8 cellular contexts compared by ENCODE assay signal in the genomic region with DNA sequence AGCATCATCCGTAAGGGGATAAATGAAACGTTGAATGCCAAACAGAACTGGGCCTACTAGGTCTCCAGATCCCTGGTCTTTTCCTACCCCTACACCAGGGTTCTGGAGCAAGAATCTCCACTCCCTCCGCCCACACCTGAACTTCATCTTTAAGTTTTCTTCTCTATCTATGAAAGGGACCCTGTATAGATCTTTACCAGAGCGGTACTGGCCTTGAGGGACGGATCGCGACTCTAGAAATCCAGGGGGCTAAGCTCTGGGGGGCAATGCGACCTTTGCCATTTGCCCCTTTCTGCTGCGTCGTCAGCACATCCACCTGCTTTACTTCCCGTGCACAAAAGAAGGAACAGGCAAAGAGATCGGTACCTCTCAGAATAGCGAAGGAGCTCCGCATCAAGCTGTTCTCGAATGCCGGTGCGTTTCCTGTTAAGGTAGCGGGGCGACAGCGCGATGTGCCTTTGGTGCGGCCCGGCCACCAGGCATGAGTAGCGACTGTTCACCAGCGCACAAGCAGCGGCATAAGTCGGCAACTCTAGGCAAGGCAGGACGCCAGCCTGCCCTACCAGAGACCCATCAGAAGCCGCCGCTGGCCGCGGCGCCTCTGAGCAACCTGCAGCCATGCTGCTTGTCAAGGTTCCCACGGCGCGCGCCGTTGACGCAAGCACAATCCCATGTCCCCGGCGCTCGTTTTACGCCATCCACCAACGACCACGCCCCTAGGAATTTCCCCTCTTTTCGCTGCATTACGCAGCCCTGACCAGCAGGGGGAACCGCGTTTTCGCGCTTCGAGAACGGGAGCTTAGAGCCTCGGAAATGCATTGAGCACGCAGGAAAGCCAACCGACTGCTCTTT. TPM values are rescaled to one million over a fixed set of nuclear protein-coding genes. Genes with fewer than 3 reads are reported as not detected.
DNase-seq lines count a peak whose midpoint lies in the region; ATAC-seq and TF ChIP-seq lines count a peak whose summit lies in the region.

A gene with protein sequence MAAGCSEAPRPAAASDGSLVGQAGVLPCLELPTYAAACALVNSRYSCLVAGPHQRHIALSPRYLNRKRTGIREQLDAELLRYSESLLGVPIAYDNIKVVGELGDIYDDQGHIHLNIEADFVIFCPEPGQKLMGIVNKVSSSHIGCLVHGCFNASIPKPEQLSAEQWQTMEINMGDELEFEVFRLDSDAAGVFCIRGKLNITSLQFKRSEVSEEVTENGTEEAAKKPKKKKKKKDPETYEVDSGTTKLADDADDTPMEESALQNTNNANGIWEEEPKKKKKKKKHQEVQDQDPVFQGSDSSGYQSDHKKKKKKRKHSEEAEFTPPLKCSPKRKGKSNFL (minus strand): TSS at position 641 of the 852 bp plus-strand sequence. CDS start 21 bp downstream, at position 620.

- H3K27ac Mint-ChIP-seq in activated naive CD4-positive, alpha-beta T cell treated with anti-CD3 and anti-CD28 coated beads, Interleukin-2, amount 50 U/mL, for 24 hours = peak within 1 kb of the TSS; percentile 96

- no peaks in the 10 kb centered on the region for H3K27me3 ChIP-seq in testis

- intact Hi-C loops in testis (cut with DNase I; ENCODE audit: low total_unique reads) = no loop called here

- H3K9me3 Mint-ChIP-seq in activated naive CD4-positive, alpha-beta T cell treated with anti-CD3 and anti-CD28 coated beads, Interleukin-2, amount 50 U/mL, for 24 hours = no peaks in the 10 kb centered on the region

- WGBS in testis, 2 donors = 0% methylated on average over 40 to 56 of the region's 56 CpGs

- peak; percentile 80 for TF ChIP-seq CTCF in GM12801 (IDR thresholded peaks at IDR 0.05; ENCODE audit: extremely low read depth, insufficient read length)
- peak in 2 of 3 donors; percentile 60 to 61 for TF ChIP-seq CTCF in omental fat pad (IDR thresholded peaks at IDR 0.05)
- TF ChIP-seq CTCF in testis (IDR thresholded peaks at IDR 0.05) = peak; percentile 88 to 98 (median 94)

- H3K4me3 Mint-ChIP-seq in activated naive CD4-positive, alpha-beta T cell treated with anti-CD3 and anti-CD28 coated beads, Interleukin-2, amount 50 U/mL, for 24 hours = peak within 1 kb of the TSS; percentile 99

- peaks cover 3% of the 10 kb centered on the region for H3K36me3 Mint-ChIP-seq in activated naive CD4-positive, alpha-beta T cell treated with anti-CD3 and anti-CD28 coated beads, Interleukin-2, amount 50 U/mL, for 24 hours

- no peaks in the 10 kb centered on the region for H3K36me3 ChIP-seq in testis (ENCODE audit: low read depth, missing control alignments)

- H3K27me3 Mint-ChIP-seq in activated naive CD4-positive, alpha-beta T cell treated with anti-CD3 and anti-CD28 coated beads, Interleukin-2, amount 50 U/mL, for 24 hours = no peaks in the 10 kb centered on the region

- peaks cover 56% of the 10 kb centered on the region for H3K4me1 Mint-ChIP-seq in activated naive CD4-positive, alpha-beta T cell treated with anti-CD3 and anti-CD28 coated beads, Interleukin-2, amount 50 U/mL, for 24 hours

- TF ChIP-seq POLR2A in testis (IDR thresholded peaks at IDR 0.05) = peak; percentile 44

- H3K4me3 ChIP-seq in testis = peak within 1 kb of the TSS; percentile 82 to 97

- peak; percentile 96 for DNase-seq in NCI-H1092 (lab: John Stamatoyannopoulos, UW)
- DNase-seq in glomerular visceral epithelial cell (ENCODE audit: extremely low spot score) = peak; percentile 94
- DNase-seq in omental fat pad (ENCODE audit: low spot score) = peak; percentile 74
- DNase-seq in testis = peak; percentile 97

- peak within 1 kb of the TSS; percentile 65 to 77 for H3K27ac ChIP-seq in testis

- peaks cover 18% of the 10 kb centered on the region for H3K4me1 ChIP-seq in testis

- peak; percentile 98 for ATAC-seq in HG02610 (IDR thresholded peaks at IDR 0.05; ENCODE audit: unreplicated experiment)
- ATAC-seq in SK-N-SH treated with all-trans-retinoic acid at 6 μM for 48 hours = peak; percentile 98
- peak; percentile 96 for ATAC-seq in omental fat pad (ENCODE audit: low FRiP score)

- H3K9me3 ChIP-seq in testis = no peaks in the 10 kb centered on the region

TF ChIP-seq in SK-N-SH treated with all-trans-retinoic acid at 6 μM for 48 hours, 23 proteins besides CTCF, POLR2A, EP300 and RAD21:
- TF ChIP-seq GLIS3 (CRISPR knock-in tag; IDR thresholded peaks at IDR 0.05) (no peak), ZNF565 (CRISPR knock-in tag; conservative IDR thresholded peaks at IDR 0.05; ENCODE audit: low read depth) (0 out of 2 replicates have a peak, but pooled peaks have one; percentile 4), ARNTL (CRISPR knock-in tag; IDR thresholded peaks at IDR 0.05; ENCODE audit: borderline replicate concordance, low read depth) (no peak)
- TF ChIP-seq, protein P1, sequence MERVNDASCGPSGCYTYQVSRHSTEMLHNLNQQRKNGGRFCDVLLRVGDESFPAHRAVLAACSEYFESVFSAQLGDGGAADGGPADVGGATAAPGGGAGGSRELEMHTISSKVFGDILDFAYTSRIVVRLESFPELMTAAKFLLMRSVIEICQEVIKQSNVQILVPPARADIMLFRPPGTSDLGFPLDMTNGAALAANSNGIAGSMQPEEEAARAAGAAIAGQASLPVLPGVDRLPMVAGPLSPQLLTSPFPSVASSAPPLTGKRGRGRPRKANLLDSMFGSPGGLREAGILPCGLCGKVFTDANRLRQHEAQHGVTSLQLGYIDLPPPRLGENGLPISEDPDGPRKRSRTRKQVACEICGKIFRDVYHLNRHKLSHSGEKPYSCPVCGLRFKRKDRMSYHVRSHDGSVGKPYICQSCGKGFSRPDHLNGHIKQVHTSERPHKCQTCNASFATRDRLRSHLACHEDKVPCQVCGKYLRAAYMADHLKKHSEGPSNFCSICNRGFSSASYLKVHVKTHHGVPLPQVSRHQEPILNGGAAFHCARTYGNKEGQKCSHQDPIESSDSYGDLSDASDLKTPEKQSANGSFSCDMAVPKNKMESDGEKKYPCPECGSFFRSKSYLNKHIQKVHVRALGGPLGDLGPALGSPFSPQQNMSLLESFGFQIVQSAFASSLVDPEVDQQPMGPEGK (CRISPR knock-in tag; IDR thresholded peaks at IDR 0.05; ENCODE audit: borderline replicate concordance) = no peak

RNA-seq across cellular contexts. Expression of the gene that starts here (rescaled TPM):
- total RNA-seq in omental fat pad (10 to 100 TPM in 3 of 4 donors, 1 to 10 TPM in 1; 9.6 to 28.5 (median 11.9) TPM), testis (10 to 100 TPM; 15.6 to 17.6 TPM)
- 8.1 TPM for polyA plus RNA-seq in testis (ENCODE audit: insufficient read depth, low read depth, low replicate concordance)

Comparison
In these comparisons a context has a peak if more than half of its experiments do, and no peak if none do; other contexts are left out.
1. Peak in every context shown above with its lines: DNase-seq, ATAC-seq, H3K4me3 ChIP-seq and H3K27ac ChIP-seq.